ENCODE assay signal across 8 cellular contexts in genomic region chr4:89056953-89057398, GRCh38. TPM values are rescaled to one million over a fixed set of nuclear protein-coding genes. Genes with fewer than 3 reads are reported as not detected.
A peak's percentile ranks its signal among the peaks of the same experiment; 100 is the strongest.
DNase-seq lines count a peak whose midpoint lies in the region; ATAC-seq and TF ChIP-seq lines count a peak whose summit lies in the region.

Gene FAM13A, minus strand, starts transcription at chr4:89057185. Its CDS starts 221 bp downstream, at chr4:89056964.

- H3K9me3 ChIP-seq in A673 (ENCODE audit: low read depth, low read length, poor library complexity, severe bottlenecking) (no peaks in the 10 kb centered on the region), Panc1 (ENCODE audit: control insufficient read depth, insufficient read depth, low read depth, low read length) (no peaks in the 10 kb centered on the region), left lung (no peaks in the 10 kb centered on the region), stomach (no peaks in the 10 kb centered on the region)
- H3K9me3 ChIP-seq in effector memory CD4-positive, alpha-beta T cell (ENCODE audit: control insufficient read depth, low read length), result no peaks in the 10 kb centered on the region

- CTCF ChIA-PET in A673 (lab: Charles Lee) (interaction anchor here (0.7 kb wide), 1 partner anchor 34 kb away, joined by 7 read pairs; no protein-coding TSS in a partner anchor), Panc1 (lab: Charles Lee) (no interaction called here)

- H3K27ac ChIP-seq in A673 (ENCODE audit: low read depth, low read length, poor library complexity, severe bottlenecking), result peak within 1 kb of the TSS; percentile 67
- H3K27ac ChIP-seq in Panc1 (ENCODE audit: low read length), result peak within 1 kb of the TSS; percentile 51
- peak within 1 kb of the TSS; percentile 59 to 81 for H3K27ac ChIP-seq in left lung
- peak within 1 kb of the TSS; percentile 17 to 75 (median 68) for H3K27ac ChIP-seq in stomach
- no peak within 1 kb of the TSS for H3K27ac ChIP-seq in effector memory CD4-positive, alpha-beta T cell (ENCODE audit: insufficient read depth, low read length, poor library complexity, severe bottlenecking)

- intact Hi-C loops in A673 (cut with micrococcal nuclease; ENCODE audit: unreplicated experiment) (no loop called here), Panc1 (cut with micrococcal nuclease; ENCODE audit: unreplicated experiment) (no loop called here), left lung (cut with DNase I) (no loop called here), stomach (cut with DNase I; ENCODE audit: low total_unique reads) (no loop called here)

- peaks cover 6% of the 10 kb centered on the region for H3K4me1 ChIP-seq in A673 (ENCODE audit: insufficient read depth, low read length, poor library complexity, severe bottlenecking)
- H3K4me1 ChIP-seq in Panc1 (ENCODE audit: control insufficient read depth, insufficient read depth, low read length), result peaks cover 4% of the 10 kb centered on the region; the same call in 1 of the 2 replicates
- peaks cover 0 to 17% of the 10 kb centered on the region in 2 donors for H3K4me1 ChIP-seq in left lung
- peaks cover 0 to 33% (median 18%) of the 10 kb centered on the region in 4 donors for H3K4me1 ChIP-seq in stomach
- H3K4me1 ChIP-seq in effector memory CD4-positive, alpha-beta T cell (ENCODE audit: control insufficient read depth, insufficient read depth, low read length, poor library complexity, severe bottlenecking), result no peaks in the 10 kb centered on the region

- POLR2A ChIA-PET in A673 (lab: Charles Lee; ENCODE audit: low non-redundant PET), result no interaction called here
- POLR2A ChIA-PET in Panc1 (lab: Charles Lee), result no interaction called here

- in situ Hi-C loops in Panc1 (cut with HindIII; ENCODE audit: low pct_unique_long_range_greater_than_20kb, low sequenced_read_pairs), result no loop called here

- peak; percentile 90 for DNase-seq in A673 (ENCODE audit: low spot score)
- DNase-seq in HuH-7 (ENCODE audit: low spot score), result peak; percentile 30
- peak; percentile 25 for DNase-seq in Panc1 (ENCODE audit: low read depth, low spot score)
- peak; percentile 82 for DNase-seq in ecto neural progenitor cell (ENCODE audit: low spot score)
- DNase-seq in left lung, result peak in 1 of 2 donors; percentile 81
- peak; percentile 85 for DNase-seq in stomach
- no peak for DNase-seq in effector memory CD4-positive, alpha-beta T cell

- TF ChIP-seq EP300 in stomach (IDR thresholded peaks at IDR 0.05), result no peak

- ATAC-seq in GM18519 (IDR thresholded peaks at IDR 0.05; ENCODE audit: low FRiP score, unreplicated experiment) (peak; percentile 59), Panc1 (peak; percentile 84), left lung (peak; percentile 94)

- WGBS in stomach, 5 donors, result 2 to 7% (median 4%) methylated on average over 9 of the region's 9 CpGs

- no peak for TF ChIP-seq POLR2A in stomach (IDR thresholded peaks at IDR 0.05)

- no peak for TF ChIP-seq CTCF in A673 (conservative IDR thresholded peaks at IDR 0.05; ENCODE audit: low read depth, low read length)
- no peak for TF ChIP-seq CTCF in Panc1 (IDR thresholded peaks at IDR 0.05)
- TF ChIP-seq CTCF in left lung (IDR thresholded peaks at IDR 0.05), result no peak
- no peak for TF ChIP-seq CTCF in stomach (IDR thresholded peaks at IDR 0.05)

- H3K27me3 ChIP-seq in A673 (replicated peaks; ENCODE audit: insufficient read depth, low read depth, low read length, poor library complexity) (no peaks in the 10 kb centered on the region), Panc1 (ENCODE audit: control insufficient read depth, insufficient read depth, low read length) (no peaks in the 10 kb centered on the region), left lung (no peaks in the 10 kb centered on the region), stomach (no peaks in the 10 kb centered on the region)
- H3K27me3 ChIP-seq in effector memory CD4-positive, alpha-beta T cell (replicated peaks; ENCODE audit: control insufficient read depth, insufficient read depth, low read length, poor library complexity, severe bottlenecking), result no peaks in the 10 kb centered on the region

- H3K4me3 ChIP-seq in A673 (ENCODE audit: low read depth, low read length, poor library complexity, severe bottlenecking), result peak within 1 kb of the TSS; percentile 44
- peak within 1 kb of the TSS; percentile 34 to 47 for H3K4me3 ChIP-seq in Panc1 (ENCODE audit: low read depth in 2 of 2, low read length in 2 of 2)
- H3K4me3 ChIP-seq in left lung, result peak within 1 kb of the TSS; percentile 21 to 40
- peak within 1 kb of the TSS; percentile 39 to 49 (median 46) for H3K4me3 ChIP-seq in stomach
- H3K4me3 ChIP-seq in effector memory CD4-positive, alpha-beta T cell (ENCODE audit: insufficient read depth, low read depth, low read length, poor library complexity, severe bottlenecking), result no peak within 1 kb of the TSS

- H3K36me3 ChIP-seq in A673 (ENCODE audit: insufficient read depth, low read length, poor library complexity, severe bottlenecking), result no peaks in the 10 kb centered on the region
- no peaks in the 10 kb centered on the region for H3K36me3 ChIP-seq in Panc1 (ENCODE audit: control insufficient read depth, insufficient read depth, low read length)
- H3K36me3 ChIP-seq in left lung, result no peaks in the 10 kb centered on the region
- no peaks in the 10 kb centered on the region for H3K36me3 ChIP-seq in stomach
- no peaks in the 10 kb centered on the region for H3K36me3 ChIP-seq in effector memory CD4-positive, alpha-beta T cell (ENCODE audit: control insufficient read depth, insufficient read depth, low read length)

- BruUV-seq in A673 (replicated peaks; lab: Mats Ljungman, UMichigan), result no TSS peak
- no TSS peak for BruUV-seq in Panc1 (replicated peaks; lab: Mats Ljungman, UMichigan)

RNA-seq across cellular contexts. Expression of gene FAM13A, which starts in this region (rescaled TPM):
- total RNA-seq in A673 (2021), result 15.5 and 16.1 TPM in 2 replicates
- total RNA-seq in Panc1 (2021; ENCODE audit: unreplicated experiment), result 5.8 TPM
- polyA plus RNA-seq in Panc1 (2012; ENCODE audit: insufficient read length), result 5.7 TPM
- 10 to 100 TPM; 22.2 to 24.7 TPM for total RNA-seq in left lung
- total RNA-seq in stomach, result 100 to 1,000 TPM in 1 of 5 donors, 10 to 100 TPM in 4; 39.3 to 132 (median 68.8) TPM
- 10 to 100 TPM in 2 of 3 donors, 1 to 10 TPM in 1; 6.0 to 13.3 (median 12.3) TPM for polyA plus RNA-seq in stomach

Comparison
In these comparisons a context has a peak if more than half of its experiments do, and no peak if none do; other contexts are left out.
1. DNase-seq: peak in A673 (single experiment), HuH-7 (single experiment), Panc1 (single experiment), ecto neural progenitor cell (single experiment) and stomach (single experiment); none in effector memory CD4-positive, alpha-beta T cell (0 of 3).
2. Peak in every context shown above with its lines, with median percentiles within 50 percentile points of each other: ATAC-seq.